ENCODE assay signal across 1 cellular context in the genomic region with DNA sequence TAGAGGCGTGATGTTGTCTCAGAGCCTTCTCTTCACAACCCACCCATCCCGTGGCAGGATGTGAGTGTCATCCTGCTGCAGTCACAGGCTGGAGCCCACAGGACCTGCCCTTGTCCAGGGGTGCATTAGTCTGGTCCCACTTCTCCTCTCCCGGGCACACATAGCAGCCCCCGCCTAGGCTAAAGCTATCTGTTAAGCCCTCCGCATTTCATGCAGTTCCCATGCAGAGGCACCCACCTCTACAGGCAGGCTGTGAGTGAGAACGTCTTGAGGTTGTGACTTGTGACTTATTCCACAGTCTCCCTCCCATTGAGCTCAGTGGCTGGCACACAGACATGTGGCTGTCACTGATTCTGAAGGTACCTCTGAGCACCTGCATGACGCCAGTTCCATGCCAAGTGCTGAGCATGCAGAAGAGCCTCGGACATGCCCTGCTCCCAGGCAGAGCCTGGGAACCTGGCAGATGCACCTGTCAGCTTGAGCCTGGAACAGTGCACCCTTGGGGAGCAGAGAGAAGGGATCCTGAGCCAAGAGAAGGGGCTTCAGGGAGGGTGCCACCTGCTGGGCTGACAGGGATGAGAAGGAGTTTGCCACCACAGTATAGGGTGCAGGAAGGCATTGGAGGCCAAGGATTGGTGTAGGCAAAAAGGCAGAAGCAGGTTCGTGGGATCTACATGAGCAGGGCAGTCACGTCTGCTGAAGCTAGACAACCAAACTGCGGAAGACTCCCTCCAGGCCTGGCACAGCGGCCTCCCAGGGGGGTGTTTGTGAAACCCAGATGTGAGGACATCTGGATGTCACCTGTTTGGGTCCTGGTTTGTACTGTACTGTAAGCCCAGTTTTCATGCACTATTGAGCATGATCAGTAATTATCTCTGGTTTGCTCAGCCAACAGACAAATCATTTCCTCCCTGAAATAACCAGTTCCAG.
TF ChIP-seq lines count a peak whose summit lies in the region.

No MANE protein-coding gene starts in this region.

TF ChIP-seq in H1, 55 proteins besides CTCF, POLR2A, EP300 and RAD21:
- no peak for TF ChIP-seq TEAD4 (IDR thresholded peaks at IDR 0.05; ENCODE audit: low read depth, low read length)
- no peak for TF ChIP-seq RBBP5 (IDR thresholded peaks at IDR 0.05; ENCODE audit: borderline replicate concordance, low read depth, low read length)
- no peak for TF ChIP-seq SIX5 (IDR thresholded peaks at IDR 0.05; ENCODE audit: low read depth, low read length)
- no peak for TF ChIP-seq KDM5A (IDR thresholded peaks at IDR 0.05; ENCODE audit: low read length)
- no peak for TF ChIP-seq NRF1 (IDR thresholded peaks at IDR 0.05; ENCODE audit: low read depth, low read length)
- TF ChIP-seq GTF2F1 (IDR thresholded peaks at IDR 0.05; ENCODE audit: borderline replicate concordance, low read depth, low read length), result no peak
- no peak for TF ChIP-seq HDAC6 (IDR thresholded peaks at IDR 0.05; ENCODE audit: low read depth, low read length)
- no peak for TF ChIP-seq SIN3A (conservative IDR thresholded peaks at IDR 0.05 in 1 of 2, IDR thresholded peaks at IDR 0.05 in 1 of 2; ENCODE audit: low read depth in 1 of 2, low read length in 2 of 2)
- no peak for TF ChIP-seq JUN (IDR thresholded peaks at IDR 0.05; ENCODE audit: low read depth, low read length)
- no peak for TF ChIP-seq CEBPB (IDR thresholded peaks at IDR 0.05; ENCODE audit: low read depth, low read length)
- no peak for TF ChIP-seq SP2 (IDR thresholded peaks at IDR 0.05; ENCODE audit: low read length)
- TF ChIP-seq TAF7 (optimal IDR thresholded peaks at IDR 0.05; ENCODE audit: borderline replicate concordance, low read depth, low read length), result no peak
- no peak for TF ChIP-seq CHD2 (IDR thresholded peaks at IDR 0.05; ENCODE audit: low read length)
